ENCODE assay signal across 9 cellular contexts in genomic region chr13:112859817-112860190, GRCh38.
DNase-seq lines count a peak whose midpoint lies in the region; ATAC-seq, FAIRE-seq and TF ChIP-seq lines count a peak whose summit lies in the region.
"Had no signal": no experiment of that assay in that cellular context is flagged by ENCODE, and none has a peak within 500 bp of the region (broad histone marks: within the 10 kb centered on the region; RNA-seq: fewer than 3 reads in every experiment).

No MANE protein-coding gene starts in this region.

- peak; percentile 93 for ATAC-seq in GM21529 (IDR thresholded peaks at IDR 0.05; ENCODE audit: unreplicated experiment)
- no peak for ATAC-seq in GM19467 (IDR thresholded peaks at IDR 0.05; ENCODE audit: unreplicated experiment)
- no peak for ATAC-seq in T-cell (replicated peaks in 1 of 4)
- ATAC-seq: foreskin keratinocyte had no signal

- H3K4me1 ChIP-seq in kidney (ENCODE audit: control insufficient read depth in 1 of 2, insufficient read depth in 1 of 2, low read depth in 1 of 2, low read length in 2 of 2), result no peaks in the 10 kb centered on the region
- H3K4me1 ChIP-seq: foreskin keratinocyte had no signal

- H3K36me3 Mint-ChIP-seq in T-cell, result peaks cover 64% of the 10 kb centered on the region

- FAIRE-seq in kidney (lab: Jason Lieb, UNC), result peak; percentile 72

- CTCF ChIA-PET in T-cell (lab: Charles Lee), result no interaction called here

- H3K9me3 Mint-ChIP-seq in T-cell, result no peaks in the 10 kb centered on the region

- H3K9ac ChIP-seq in kidney (ENCODE audit: low read length in 2 of 2), result no peak overlapping the region

- H3K36me3 ChIP-seq in kidney (ENCODE audit: control insufficient read depth in 1 of 2, insufficient read depth in 2 of 2, low read length in 2 of 2), result peaks cover 18 to 35% of the 10 kb centered on the region in 2 donors

- intact Hi-C loops in kidney (cut with DNase I), result no loop called here

- no peaks in the 10 kb centered on the region for H3K4me1 Mint-ChIP-seq in T-cell

- H3K4me3 Mint-ChIP-seq in T-cell, result no peak overlapping the region

- no peak for TF ChIP-seq CTCF in kidney (IDR thresholded peaks at IDR 0.05; ENCODE audit: borderline replicate concordance, extremely low read depth, insufficient read depth)

- no peak overlapping the region for H3K27ac ChIP-seq in kidney (ENCODE audit: low read depth in 2 of 2, low read length in 2 of 2)
- H3K27ac ChIP-seq: foreskin keratinocyte had no signal

- H3K27ac Mint-ChIP-seq in T-cell, result no peak overlapping the region

- POLR2A ChIA-PET in T-cell (lab: Charles Lee), result no interaction called here

- H3K9me3 ChIP-seq in kidney (ENCODE audit: control insufficient read depth in 1 of 2, low read length in 2 of 2), result no peaks in the 10 kb centered on the region

- no peaks in the 10 kb centered on the region for H3K27me3 Mint-ChIP-seq in T-cell

- DNase-seq in DMS53 (lab: John Stamatoyannopoulos, UW), result peak; percentile 80
- peak; percentile 1 for DNase-seq in OCI-M1 (lab: John Stamatoyannopoulos, UW)
- DNase-seq in kidney, result peak; percentile 87
- no peak for DNase-seq in stimulated activated CD4-positive, alpha-beta T cell treated with anti-CD3 and anti-CD28 coated beads, Interleukin-4, amount 100 ng/mL, for 24 hours
- no peak for DNase-seq in T-cell
- no peak for DNase-seq in epidermal melanocyte (ENCODE audit: insufficient read length, low spot score)

- H3K4me3 ChIP-seq in kidney (ENCODE audit: low read length in 2 of 2), result no peak overlapping the region

Comparison
In these comparisons a context has a peak if more than half of its experiments do, and no peak if none do; other contexts are left out.
1. DNase-seq: peak in DMS53 (single experiment), OCI-M1 (single experiment) and kidney (single experiment); none in stimulated activated CD4-positive, alpha-beta T cell treated with anti-CD3 and anti-CD28 coated beads, Interleukin-4, amount 100 ng/mL, for 24 hours (single experiment), T-cell (0 of 34) and epidermal melanocyte (single experiment).